ENCODE assay signal across 2 cellular contexts in the genomic region with DNA sequence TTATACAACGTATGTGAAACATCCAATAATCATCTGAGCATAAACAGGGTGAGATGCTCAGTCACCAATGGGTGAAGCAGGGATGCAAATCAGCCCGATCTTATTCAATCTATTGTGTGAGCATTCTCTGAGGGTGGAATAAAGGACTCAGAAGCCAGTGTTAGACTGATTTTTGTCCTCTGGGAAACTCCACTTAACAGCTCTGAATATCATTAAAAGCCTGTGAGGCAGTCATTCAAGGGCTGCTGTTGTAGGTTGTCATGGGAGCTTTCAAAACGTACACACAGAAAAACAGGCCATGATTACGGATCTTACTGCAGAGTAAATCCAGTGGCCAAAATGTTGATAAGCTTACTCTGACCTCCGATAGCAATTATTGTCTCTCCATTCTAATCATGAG.
TF ChIP-seq lines count a peak whose summit lies in the region.

No MANE protein-coding gene starts in this region.

TF ChIP-seq in GM23338, 12 proteins besides CTCF, POLR2A, EP300 and RAD21 (continued from another document):
- TF ChIP-seq, protein P1, sequence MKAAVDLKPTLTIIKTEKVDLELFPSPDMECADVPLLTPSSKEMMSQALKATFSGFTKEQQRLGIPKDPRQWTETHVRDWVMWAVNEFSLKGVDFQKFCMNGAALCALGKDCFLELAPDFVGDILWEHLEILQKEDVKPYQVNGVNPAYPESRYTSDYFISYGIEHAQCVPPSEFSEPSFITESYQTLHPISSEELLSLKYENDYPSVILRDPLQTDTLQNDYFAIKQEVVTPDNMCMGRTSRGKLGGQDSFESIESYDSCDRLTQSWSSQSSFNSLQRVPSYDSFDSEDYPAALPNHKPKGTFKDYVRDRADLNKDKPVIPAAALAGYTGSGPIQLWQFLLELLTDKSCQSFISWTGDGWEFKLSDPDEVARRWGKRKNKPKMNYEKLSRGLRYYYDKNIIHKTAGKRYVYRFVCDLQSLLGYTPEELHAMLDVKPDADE (IDR thresholded peaks at IDR 0.05), result no peak
- TF ChIP-seq NANOG (IDR thresholded peaks at IDR 0.05; ENCODE audit: borderline replicate concordance), result no peak
- no peak for TF ChIP-seq ZNF114 (CRISPR knock-in tag; IDR thresholded peaks at IDR 0.05)
- no peak for TF ChIP-seq EZH2 (IDR thresholded peaks at IDR 0.05; ENCODE audit: low read depth, unreplicated experiment)
- TF ChIP-seq CREB1 (CRISPR knock-in tag; IDR thresholded peaks at IDR 0.05; ENCODE audit: low read depth), result no peak

TF ChIP-seq in H1, 55 proteins besides CTCF, POLR2A, EP300 and RAD21 (continued from another document):
- TF ChIP-seq CHD1 (IDR thresholded peaks at IDR 0.05; ENCODE audit: low read depth, low read length), result no peak
- TF ChIP-seq HDAC2 (IDR thresholded peaks at IDR 0.05; ENCODE audit: borderline replicate concordance in 1 of 2, low read depth in 2 of 2, low read length in 2 of 2), result no peak
- TF ChIP-seq EGR1 (IDR thresholded peaks at IDR 0.05; ENCODE audit: borderline replicate concordance, low read depth, low read length), result no peak
- TF ChIP-seq CBX8 (IDR thresholded peaks at IDR 0.05; ENCODE audit: borderline replicate concordance, low read depth, low read length), result no peak
- TF ChIP-seq SRF (IDR thresholded peaks at IDR 0.05; ENCODE audit: low read depth, low read length), result no peak
- no peak for TF ChIP-seq ATF3 (IDR thresholded peaks at IDR 0.05; ENCODE audit: insufficient read depth, low read depth, low read length)
- no peak for TF ChIP-seq ZNF274 (IDR thresholded peaks at IDR 0.05; ENCODE audit: borderline replicate concordance, extremely low read depth, low read length)
- TF ChIP-seq PHF8 (conservative IDR thresholded peaks at IDR 0.05; ENCODE audit: low read depth, low read length), result no peak
- no peak for TF ChIP-seq YY1 (IDR thresholded peaks at IDR 0.05; ENCODE audit: low read depth, low read length)
- TF ChIP-seq SAP30 (IDR thresholded peaks at IDR 0.05; ENCODE audit: insufficient read depth, insufficient replicate concordance, low read length), result no peak
- TF ChIP-seq KDM4A (IDR thresholded peaks at IDR 0.05; ENCODE audit: low read depth, low read length, severe bottlenecking), result no peak
- no peak for TF ChIP-seq BCL11A (IDR thresholded peaks at IDR 0.05; ENCODE audit: low read depth in 2 of 2, low read length in 2 of 2)
- no peak for TF ChIP-seq SP1 (IDR thresholded peaks at IDR 0.05; ENCODE audit: low read depth, low read length)
- no peak for TF ChIP-seq TAF1 (IDR thresholded peaks at IDR 0.05; ENCODE audit: low read depth, low read length)
- no peak for TF ChIP-seq TAF7 (optimal IDR thresholded peaks at IDR 0.05; ENCODE audit: borderline replicate concordance, low read depth, low read length)
- no peak for TF ChIP-seq KDM5A (IDR thresholded peaks at IDR 0.05; ENCODE audit: low read length)
